In the genomic region with DNA sequence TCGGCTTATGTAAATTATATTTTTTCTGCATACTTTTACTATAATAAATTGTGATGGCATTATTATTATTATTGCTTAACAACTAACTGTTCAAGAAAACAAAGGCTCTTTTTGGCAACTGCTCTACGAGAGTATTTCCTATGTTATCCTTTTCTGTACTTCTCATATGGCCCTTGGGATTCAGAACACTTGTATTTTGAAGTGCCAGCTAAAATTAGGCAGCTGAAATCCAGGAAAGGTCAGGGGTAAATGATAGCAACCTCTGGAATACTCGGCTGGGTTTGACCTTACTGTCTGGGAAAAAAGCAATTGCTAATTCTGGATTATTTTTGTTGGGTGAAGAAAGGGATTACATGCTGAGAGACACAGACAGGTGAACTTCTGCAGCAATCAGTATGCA, we compare ENCODE assay signal across 1 cellular context.
TF ChIP-seq lines count a peak whose summit lies in the region.

No MANE protein-coding gene starts in this region.

TF ChIP-seq in WTC11, 78 proteins besides CTCF, POLR2A, EP300 and RAD21 (continued from another document):
- TF ChIP-seq NFATC4 (CRISPR knock-in tag; IDR thresholded peaks at IDR 0.05), result no peak
- no peak for TF ChIP-seq HMGXB4 (CRISPR knock-in tag; IDR thresholded peaks at IDR 0.05)
- no peak for TF ChIP-seq ELF4 (CRISPR knock-in tag; IDR thresholded peaks at IDR 0.05; ENCODE audit: low read depth)
- no peak for TF ChIP-seq OVOL2 (CRISPR knock-in tag; IDR thresholded peaks at IDR 0.05; ENCODE audit: borderline replicate concordance)
- no peak for TF ChIP-seq IRF2 (CRISPR knock-in tag; IDR thresholded peaks at IDR 0.05; ENCODE audit: borderline replicate concordance, low read depth)
- no peak for TF ChIP-seq CBFB (CRISPR knock-in tag; IDR thresholded peaks at IDR 0.05; ENCODE audit: low read depth)
- no peak for TF ChIP-seq SMAD3 (CRISPR knock-in tag; IDR thresholded peaks at IDR 0.05; ENCODE audit: borderline replicate concordance)
- no peak for TF ChIP-seq ZBTB21 (CRISPR knock-in tag; IDR thresholded peaks at IDR 0.05; ENCODE audit: borderline replicate concordance)
